11 cellular contexts compared by ENCODE assay signal in genomic region chr2:27776097-27776496, GRCh38. TPM values are rescaled to one million over a fixed set of nuclear protein-coding genes. Genes with fewer than 3 reads are reported as not detected.
DNase-seq lines count a peak whose midpoint lies in the region; ATAC-seq and TF ChIP-seq lines count a peak whose summit lies in the region.
"Had no signal": no experiment of that assay in that cellular context is flagged by ENCODE, and none has a peak within 500 bp of the region (broad histone marks: within the 10 kb centered on the region; RNA-seq: fewer than 3 reads in every experiment).

No MANE protein-coding gene starts in this region.

- H3K27me3 Mint-ChIP-seq in type B pancreatic cell, result no peaks in the 10 kb centered on the region

- WGBS in adrenal gland, 4 donors, result 21 to 34% (median 31%) methylated on average over 8 of the region's 8 CpGs
- 33% methylated on average over 8 of the region's 8 CpGs for WGBS in right cardiac atrium
- 34% methylated on average over 8 of the region's 8 CpGs for WGBS in suprapubic skin

- H3K27me3 ChIP-seq in adrenal gland, result no peaks in the 10 kb centered on the region
- no peaks in the 10 kb centered on the region for H3K27me3 ChIP-seq in right cardiac atrium (ENCODE audit: control insufficient read depth, insufficient read depth)
- no peaks in the 10 kb centered on the region for H3K27me3 ChIP-seq in suprapubic skin

- H3K27ac ChIP-seq in adrenal gland (peak overlapping the region; percentile 40 to 95 (median 88)), right cardiac atrium (ENCODE audit: low read length) (peak overlapping the region; percentile 61), suprapubic skin (no peak overlapping the region)
- H3K27ac ChIP-seq: 22Rv1 had no signal

- TF ChIP-seq EP300 in suprapubic skin (IDR thresholded peaks at IDR 0.05), result peak; percentile 54

- peaks cover 0 to 29% of the 10 kb centered on the region in 2 donors for H3K36me3 ChIP-seq in adrenal gland (replicated peaks in 1 of 2)
- peaks cover 12% of the 10 kb centered on the region for H3K36me3 ChIP-seq in suprapubic skin

- H3K9me3 ChIP-seq in adrenal gland (replicated peaks in 1 of 3) (no peaks in the 10 kb centered on the region), right cardiac atrium (ENCODE audit: control insufficient read depth, low read length) (no peaks in the 10 kb centered on the region), suprapubic skin (no peaks in the 10 kb centered on the region)

- H3K36me3 Mint-ChIP-seq in type B pancreatic cell, result peaks cover 24% of the 10 kb centered on the region

- H3K4me1 ChIP-seq in adrenal gland (replicated peaks in 1 of 2) (peaks cover 59 to 65% of the 10 kb centered on the region in 2 donors), right cardiac atrium (ENCODE audit: control insufficient read depth, insufficient read depth, low read length) (peaks cover 6% of the 10 kb centered on the region), suprapubic skin (peaks cover 45% of the 10 kb centered on the region)

- peak in 1 of 2 donors; percentile 55 for TF ChIP-seq POLR2A in adrenal gland (IDR thresholded peaks at IDR 0.05)
- no peak for TF ChIP-seq POLR2A in suprapubic skin (IDR thresholded peaks at IDR 0.05)

- intact Hi-C loops in adrenal gland (cut with DNase I) (loop anchor here (10.0 kb wide), 2 partner anchors 109 to 619 kb away; partner anchors contain the start of gene FOSL2 (in 1 of the 2)), right cardiac atrium (cut with DNase I) (no loop called here)

- H3K4me1 Mint-ChIP-seq in type B pancreatic cell (ENCODE audit: unreplicated experiment), result peaks cover 28% of the 10 kb centered on the region

- H3K27ac Mint-ChIP-seq in type B pancreatic cell, result no peak overlapping the region

- H3K4me3 Mint-ChIP-seq in type B pancreatic cell, result no peak overlapping the region

- H3K4me3 ChIP-seq in adrenal gland, result peak overlapping the region in 1 of 4 donors; percentile 26
- H3K4me3 ChIP-seq in right cardiac atrium (ENCODE audit: low read length), result no peak overlapping the region
- H3K4me3 ChIP-seq in suprapubic skin, result no peak overlapping the region

- DNase-seq in DMS 273 (lab: John Stamatoyannopoulos, UW; ENCODE audit: unreplicated experiment) (peak; percentile 29), DMS 273 treated with DMSO at 0.1 percent for 48 hours (lab: John Stamatoyannopoulos, UW) (no peak), adrenal gland (peak; percentile 81 to 96 (median 92)), right cardiac atrium (peak; percentile 47 to 70 (median 67)), suprapubic skin (ENCODE audit: low spot score in 2 of 2) (no peak), type B pancreatic cell (ENCODE audit: extremely low spot score, unreplicated experiment) (no peak), DMS79 treated with DMSO at 0.1 percent for 48 hours (lab: John Stamatoyannopoulos, UW) (no peak), ecto neural progenitor cell (ENCODE audit: low spot score) (no peak)
- DNase-seq: OCI-M1 had no signal

- TF ChIP-seq CTCF in adrenal gland (IDR thresholded peaks at IDR 0.05) (no peak), suprapubic skin (IDR thresholded peaks at IDR 0.05) (no peak), type B pancreatic cell (conservative IDR thresholded peaks at IDR 0.05) (no peak)

- ATAC-seq in right cardiac atrium, result no peak
- ATAC-seq: activated CD4-positive, CD25-positive, alpha-beta regulatory T cell treated with anti-CD3 and anti-CD28 coated beads, Interleukin-2, amount 50 U/mL, for 24 hours had no signal

- no peaks in the 10 kb centered on the region for H3K9me3 Mint-ChIP-seq in type B pancreatic cell

RNA-seq across cellular contexts. Expression of gene MRPL33, which starts 4.6 kb away (rescaled TPM):
- total RNA-seq in adrenal gland (1,000 to 10,000 TPM in 1 of 8 donors, 100 to 1,000 TPM in 7; 211 to 1,020 (median 554) TPM), right cardiac atrium (100 to 1,000 TPM; 242 to 308 (median 274) TPM), suprapubic skin (10 to 100 TPM; 30.7 to 82.2 (median 56.3) TPM), type B pancreatic cell (ENCODE audit: low replicate concordance) (54.6 and 63.4 TPM in 2 replicates)
- polyA plus RNA-seq in adrenal gland (100 to 1,000 TPM; 253 to 508 (median 491) TPM), right cardiac atrium (596 TPM)

Comparison
In these comparisons a context has a peak if more than half of its experiments do, and no peak if none do; other contexts are left out.
1. DNase-seq: peak in DMS 273 (single experiment), adrenal gland (7 of 7) and right cardiac atrium (3 of 3); none in DMS 273 treated with DMSO at 0.1 percent for 48 hours (single experiment), suprapubic skin (0 of 2), type B pancreatic cell (single experiment), DMS79 treated with DMSO at 0.1 percent for 48 hours (single experiment) and ecto neural progenitor cell (single experiment).
2. intact Hi-C loops: an anchor here in adrenal gland (10.0 kb wide); none called in right cardiac atrium.